2 cellular contexts compared by ENCODE assay signal in the genomic region with DNA sequence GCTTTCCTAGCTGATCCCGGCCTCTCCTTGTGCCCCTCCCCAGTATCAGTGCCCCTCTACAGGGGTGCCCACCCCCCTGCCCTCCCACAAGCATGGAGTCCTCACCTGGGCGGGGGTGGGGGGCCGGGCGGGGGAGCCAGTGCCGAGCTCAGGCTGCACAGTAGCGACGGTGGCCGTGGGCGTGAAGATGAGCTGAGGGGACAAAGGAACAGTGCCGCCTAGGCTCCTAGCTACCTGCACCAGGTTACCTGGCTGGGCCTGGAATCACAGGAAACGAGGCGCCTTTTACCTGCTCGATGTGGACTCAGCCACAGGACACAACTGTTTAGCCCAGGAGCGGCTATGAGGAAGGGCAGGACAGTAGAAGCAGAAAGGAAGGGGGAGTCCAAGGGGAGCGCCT.
A peak's percentile ranks its signal among the peaks of the same experiment; 100 is the strongest.
TF ChIP-seq lines count a peak whose summit lies in the region.

No MANE protein-coding gene starts in this region.

TF ChIP-seq in HCT116, 20 proteins besides CTCF, POLR2A, EP300 and RAD21:
- TF ChIP-seq JUND (IDR thresholded peaks at IDR 0.05): no peak
- TF ChIP-seq CBX3 (IDR thresholded peaks at IDR 0.05; ENCODE audit: low read depth): no peak
- TF ChIP-seq ZNF274 (IDR thresholded peaks at IDR 0.05; ENCODE audit: low read depth, low read length): no peak
- TF ChIP-seq FOSL1 (IDR thresholded peaks at IDR 0.05; ENCODE audit: low read depth): no peak
- TF ChIP-seq SRF (IDR thresholded peaks at IDR 0.05; ENCODE audit: low read depth): no peak
- no peak for TF ChIP-seq ZFX (IDR thresholded peaks at IDR 0.05)
- TF ChIP-seq, protein P1, sequence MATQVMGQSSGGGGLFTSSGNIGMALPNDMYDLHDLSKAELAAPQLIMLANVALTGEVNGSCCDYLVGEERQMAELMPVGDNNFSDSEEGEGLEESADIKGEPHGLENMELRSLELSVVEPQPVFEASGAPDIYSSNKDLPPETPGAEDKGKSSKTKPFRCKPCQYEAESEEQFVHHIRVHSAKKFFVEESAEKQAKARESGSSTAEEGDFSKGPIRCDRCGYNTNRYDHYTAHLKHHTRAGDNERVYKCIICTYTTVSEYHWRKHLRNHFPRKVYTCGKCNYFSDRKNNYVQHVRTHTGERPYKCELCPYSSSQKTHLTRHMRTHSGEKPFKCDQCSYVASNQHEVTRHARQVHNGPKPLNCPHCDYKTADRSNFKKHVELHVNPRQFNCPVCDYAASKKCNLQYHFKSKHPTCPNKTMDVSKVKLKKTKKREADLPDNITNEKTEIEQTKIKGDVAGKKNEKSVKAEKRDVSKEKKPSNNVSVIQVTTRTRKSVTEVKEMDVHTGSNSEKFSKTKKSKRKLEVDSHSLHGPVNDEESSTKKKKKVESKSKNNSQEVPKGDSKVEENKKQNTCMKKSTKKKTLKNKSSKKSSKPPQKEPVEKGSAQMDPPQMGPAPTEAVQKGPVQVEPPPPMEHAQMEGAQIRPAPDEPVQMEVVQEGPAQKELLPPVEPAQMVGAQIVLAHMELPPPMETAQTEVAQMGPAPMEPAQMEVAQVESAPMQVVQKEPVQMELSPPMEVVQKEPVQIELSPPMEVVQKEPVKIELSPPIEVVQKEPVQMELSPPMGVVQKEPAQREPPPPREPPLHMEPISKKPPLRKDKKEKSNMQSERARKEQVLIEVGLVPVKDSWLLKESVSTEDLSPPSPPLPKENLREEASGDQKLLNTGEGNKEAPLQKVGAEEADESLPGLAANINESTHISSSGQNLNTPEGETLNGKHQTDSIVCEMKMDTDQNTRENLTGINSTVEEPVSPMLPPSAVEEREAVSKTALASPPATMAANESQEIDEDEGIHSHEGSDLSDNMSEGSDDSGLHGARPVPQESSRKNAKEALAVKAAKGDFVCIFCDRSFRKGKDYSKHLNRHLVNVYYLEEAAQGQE (IDR thresholded peaks at IDR 0.05; ENCODE audit: low read depth): no peak
- no peak for TF ChIP-seq ELF1 (IDR thresholded peaks at IDR 0.05; ENCODE audit: borderline replicate concordance, low read depth)
- TF ChIP-seq EZH2 (IDR thresholded peaks at IDR 0.05): no peak
- no peak for TF ChIP-seq EGR1 (IDR thresholded peaks at IDR 0.05; ENCODE audit: low read depth)
- no peak for TF ChIP-seq YY1 (IDR thresholded peaks at IDR 0.05; ENCODE audit: extremely low read depth, insufficient replicate concordance, low read depth, low read length)
- TF ChIP-seq POLR2AphosphoS5 (IDR thresholded peaks at IDR 0.05; ENCODE audit: low read depth, low read length): no peak
- TF ChIP-seq, protein P2, sequence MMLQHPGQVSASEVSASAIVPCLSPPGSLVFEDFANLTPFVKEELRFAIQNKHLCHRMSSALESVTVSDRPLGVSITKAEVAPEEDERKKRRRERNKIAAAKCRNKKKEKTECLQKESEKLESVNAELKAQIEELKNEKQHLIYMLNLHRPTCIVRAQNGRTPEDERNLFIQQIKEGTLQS (IDR thresholded peaks at IDR 0.05): no peak
- no peak for TF ChIP-seq TCF7L2 (IDR thresholded peaks at IDR 0.05; ENCODE audit: borderline replicate concordance, extremely low read depth, insufficient read depth, insufficient read length)
- TF ChIP-seq, protein P3, sequence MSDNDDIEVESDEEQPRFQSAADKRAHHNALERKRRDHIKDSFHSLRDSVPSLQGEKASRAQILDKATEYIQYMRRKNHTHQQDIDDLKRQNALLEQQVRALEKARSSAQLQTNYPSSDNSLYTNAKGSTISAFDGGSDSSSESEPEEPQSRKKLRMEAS (IDR thresholded peaks at IDR 0.05): no peak
- TF ChIP-seq CEBPB (IDR thresholded peaks at IDR 0.05; ENCODE audit: low read depth): no peak
- TF ChIP-seq, protein P4, sequence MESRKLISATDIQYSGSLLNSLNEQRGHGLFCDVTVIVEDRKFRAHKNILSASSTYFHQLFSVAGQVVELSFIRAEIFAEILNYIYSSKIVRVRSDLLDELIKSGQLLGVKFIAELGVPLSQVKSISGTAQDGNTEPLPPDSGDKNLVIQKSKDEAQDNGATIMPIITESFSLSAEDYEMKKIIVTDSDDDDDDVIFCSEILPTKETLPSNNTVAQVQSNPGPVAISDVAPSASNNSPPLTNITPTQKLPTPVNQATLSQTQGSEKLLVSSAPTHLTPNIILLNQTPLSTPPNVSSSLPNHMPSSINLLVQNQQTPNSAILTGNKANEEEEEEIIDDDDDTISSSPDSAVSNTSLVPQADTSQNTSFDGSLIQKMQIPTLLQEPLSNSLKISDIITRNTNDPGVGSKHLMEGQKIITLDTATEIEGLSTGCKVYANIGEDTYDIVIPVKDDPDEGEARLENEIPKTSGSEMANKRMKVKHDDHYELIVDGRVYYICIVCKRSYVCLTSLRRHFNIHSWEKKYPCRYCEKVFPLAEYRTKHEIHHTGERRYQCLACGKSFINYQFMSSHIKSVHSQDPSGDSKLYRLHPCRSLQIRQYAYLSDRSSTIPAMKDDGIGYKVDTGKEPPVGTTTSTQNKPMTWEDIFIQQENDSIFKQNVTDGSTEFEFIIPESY (IDR thresholded peaks at IDR 0.05; ENCODE audit: extremely low read depth, insufficient replicate concordance, low read length): no peak
- TF ChIP-seq SIN3A (IDR thresholded peaks at IDR 0.05; ENCODE audit: low read depth): no peak

TF ChIP-seq in K562, 482 proteins besides CTCF, POLR2A, EP300 and RAD21:
- TF ChIP-seq HDAC6 (IDR thresholded peaks at IDR 0.05; ENCODE audit: low read depth, low read length) (no peak), CSDE1 (IDR thresholded peaks at IDR 0.05) (no peak)
- TF ChIP-seq, protein P5, sequence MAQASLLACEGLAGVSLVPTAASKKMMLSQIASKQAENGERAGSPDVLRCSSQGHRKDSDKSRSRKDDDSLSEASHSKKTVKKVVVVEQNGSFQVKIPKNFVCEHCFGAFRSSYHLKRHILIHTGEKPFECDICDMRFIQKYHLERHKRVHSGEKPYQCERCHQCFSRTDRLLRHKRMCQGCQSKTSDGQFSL (CRISPR knock-in tag; IDR thresholded peaks at IDR 0.05): 0 out of 2 replicates have a peak, but pooled peaks have one; percentile 22
- TF ChIP-seq, protein P5 (tag; IDR thresholded peaks at IDR 0.05): no peak
TF ChIP-seq in K562: peak in this region for 1.
